ENCODE assay signal across 8 cellular contexts in the genomic region with DNA sequence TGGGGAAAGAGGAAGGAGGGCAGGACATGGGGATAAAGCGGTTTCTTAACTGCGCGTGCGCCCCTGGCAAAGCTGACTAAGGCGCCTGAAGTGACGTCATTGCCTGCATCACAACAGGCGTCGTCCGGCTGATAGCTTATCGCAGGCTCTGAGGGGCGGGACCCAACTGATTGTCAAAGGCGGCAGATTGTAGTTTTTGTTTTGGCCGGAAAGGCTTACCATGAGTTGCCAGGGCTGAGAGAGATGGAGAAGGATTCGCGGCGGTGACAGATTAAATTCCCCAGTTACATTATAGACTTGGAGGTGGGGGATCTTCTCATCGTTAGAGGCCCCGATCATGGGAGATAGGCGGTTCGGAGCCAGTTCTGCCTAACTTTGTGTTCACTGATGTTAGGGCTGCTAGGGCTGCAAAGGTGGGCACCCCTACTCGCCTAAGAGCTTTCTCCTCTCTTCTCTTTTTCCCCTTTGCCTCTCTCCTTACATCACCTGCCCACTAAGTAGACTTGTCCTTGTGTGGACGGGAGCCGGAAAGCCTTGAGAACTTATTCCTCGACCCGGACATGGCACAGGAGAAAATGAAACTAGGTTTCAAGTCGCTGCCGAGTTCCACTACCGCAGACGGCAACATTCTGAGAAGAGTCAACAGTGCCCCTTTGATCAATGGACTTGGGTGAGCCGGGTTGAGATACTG. TPM values are rescaled to one million over a fixed set of nuclear protein-coding genes. Genes with fewer than 3 reads are reported as not detected.
A peak's percentile ranks its signal among the peaks of the same experiment; 100 is the strongest.
DNase-seq lines count a peak whose midpoint lies in the region; ATAC-seq and TF ChIP-seq lines count a peak whose summit lies in the region.

No MANE protein-coding gene starts in this region.

- DNase-seq in AG08395 (ENCODE audit: low spot score) (peak; percentile 81), NCI-H2196 treated with DMSO at 0.1 percent for 48 hours (lab: John Stamatoyannopoulos, UW; ENCODE audit: unreplicated experiment) (peak; percentile 81), cardiac fibroblast (ENCODE audit: low read depth in 2 of 2) (peak; percentile 88 to 95), iPS-NIHi7 (ENCODE audit: extremely low spot score) (peak; percentile 74), smooth muscle cell (lab: John Stamatoyannopoulos, UW; ENCODE audit: unreplicated experiment) (peak; percentile 10)

- H3K36me3 ChIP-seq in smooth muscle cell (ENCODE audit: low read depth), result no peaks in the 10 kb centered on the region

- peak overlapping the region; percentile 60 for H3K27ac ChIP-seq in smooth muscle cell (ENCODE audit: low read depth)

- no peaks in the 10 kb centered on the region for H4K20me1 ChIP-seq in smooth muscle cell (ENCODE audit: low read depth)

- 42% methylated on average over 30 of the region's 30 CpGs for WGBS in smooth muscle cell (ENCODE audit: low lambda C conversion rate)

- H3F3A ChIP-seq in smooth muscle cell (ENCODE audit: low read depth), result no peaks in the 10 kb centered on the region

- H2AFZ ChIP-seq in smooth muscle cell (ENCODE audit: low read depth), result peak overlapping the region; percentile 90

- peak overlapping the region; percentile 83 for H3K4me2 ChIP-seq in smooth muscle cell

- H3K27me3 ChIP-seq in smooth muscle cell (ENCODE audit: low read depth), result no peaks in the 10 kb centered on the region

- no peak for TF ChIP-seq CTCF in WI38 (IDR thresholded peaks at IDR 0.05; ENCODE audit: low read depth, low read length)
- TF ChIP-seq CTCF in cardiac fibroblast (IDR thresholded peaks at IDR 0.05; ENCODE audit: low read depth, low read length), result no peak
- TF ChIP-seq CTCF in smooth muscle cell (IDR thresholded peaks at IDR 0.05; ENCODE audit: borderline replicate concordance, insufficient read depth, poor library complexity, severe bottlenecking), result no peak

- H3K4me1 ChIP-seq in smooth muscle cell (ENCODE audit: low read depth), result no peaks in the 10 kb centered on the region

- ATAC-seq in GM18909 (IDR thresholded peaks at IDR 0.05; ENCODE audit: poor library complexity, unreplicated experiment), result peak; percentile 91
- ATAC-seq in HG03139 (IDR thresholded peaks at IDR 0.05; ENCODE audit: unreplicated experiment), result peak; percentile 90

- H3K9ac ChIP-seq in smooth muscle cell (ENCODE audit: low read depth), result peak overlapping the region; percentile 84

- no peaks in the 10 kb centered on the region for H3K9me3 ChIP-seq in smooth muscle cell (replicated peaks; ENCODE audit: low read depth)

- peak overlapping the region; percentile 78 for H3K4me3 ChIP-seq in WI38 (ENCODE audit: low read depth, low read length)
- H3K4me3 ChIP-seq in cardiac fibroblast (replicated peaks in 1 of 2; ENCODE audit: low read depth in 2 of 2, low read length in 2 of 2), result peak overlapping the region; percentile 58 to 61
- peak overlapping the region; percentile 67 for H3K4me3 ChIP-seq in smooth muscle cell

- no peaks in the 10 kb centered on the region for H3K79me2 ChIP-seq in smooth muscle cell (ENCODE audit: low read depth)

RNA-seq across cellular contexts. Expression of gene PABIR2, which starts 10.2 kb away (rescaled TPM):
- 5.0 and 7.6 TPM in 2 replicates for total RNA-seq in smooth muscle cell
- 2.9 and 5.2 TPM in 2 replicates for polyA plus RNA-seq in smooth muscle cell

Comparison
In these comparisons a context has a peak if more than half of its experiments do, and no peak if none do; other contexts are left out.
1. Peak in every context shown above with its lines: DNase-seq, ATAC-seq, H3K4me3 ChIP-seq and H3K27ac ChIP-seq.
2. DNase-seq: peak in every context shown above with its lines; median percentile 92 in cardiac fibroblast; 81 in AG08395; 81 in NCI-H2196 treated with DMSO at 0.1 percent for 48 hours; 74 in iPS-NIHi7; 10 in smooth muscle cell.